In genomic region chr18:48409591-48410094, GRCh38 we compare ENCODE assay signal across 8 cellular contexts. TPM values are rescaled to one million over a fixed set of nuclear protein-coding genes. Genes with fewer than 3 reads are reported as not detected.
DNase-seq lines count a peak whose midpoint lies in the region; ATAC-seq and TF ChIP-seq lines count a peak whose summit lies in the region.

No MANE protein-coding gene starts in this region.

- no peak overlapping the region for H4K5ac ChIP-seq in mesendoderm (ENCODE audit: low read length)

- ATAC-seq in RWPE2 (ENCODE audit: low read depth) (peak; percentile 6), HG03196 (IDR thresholded peaks at IDR 0.05; ENCODE audit: unreplicated experiment) (no peak)

- H3K27ac ChIP-seq in RWPE2 (ENCODE audit: poor library complexity, severe bottlenecking) (no peak overlapping the region), duodenal mucosa (ENCODE audit: low read depth, low read length) (no peak overlapping the region), mesendoderm (ENCODE audit: low read depth, low read length) (no peak overlapping the region), thymus (ENCODE audit: low read depth) (no peak overlapping the region)

- H2BK5ac ChIP-seq in mesendoderm (ENCODE audit: low read length), result no peak overlapping the region

- no peak overlapping the region for H2AK5ac ChIP-seq in mesendoderm (ENCODE audit: low read length)

- no peaks in the 10 kb centered on the region for H3K79me1 ChIP-seq in mesendoderm (ENCODE audit: low read length)

- H3K18ac ChIP-seq in mesendoderm (ENCODE audit: low read length), result no peak overlapping the region

- no peak overlapping the region for H3K23ac ChIP-seq in mesendoderm (ENCODE audit: low read length)

- H3K9me3 ChIP-seq in RWPE2 (ENCODE audit: severe bottlenecking) (no peaks in the 10 kb centered on the region), duodenal mucosa (ENCODE audit: control insufficient read depth in 1 of 2, low read length in 2 of 2) (no peaks in the 10 kb centered on the region), thymus (ENCODE audit: control insufficient read depth) (no peaks in the 10 kb centered on the region)

- H3K4ac ChIP-seq in mesendoderm (ENCODE audit: low read depth, low read length), result no peak overlapping the region

- no peak overlapping the region for H2BK15ac ChIP-seq in mesendoderm (replicated peaks; ENCODE audit: low read depth)

- no peak overlapping the region for H4K8ac ChIP-seq in mesendoderm (ENCODE audit: low read depth, low read length)

- H3K56ac ChIP-seq in mesendoderm (ENCODE audit: low read length), result peak overlapping the region; percentile 56

- WGBS in mesendoderm (ENCODE audit: extremely low coverage, insufficient coverage, low lambda C conversion rate), result no CpG with 5 or more reads among the region's 55 CpGs
- under 1% methylated on average over 55 of the region's 55 CpGs for WGBS in thymus

- H3K4me3 ChIP-seq in RWPE2 (ENCODE audit: severe bottlenecking) (peak overlapping the region; percentile 39), duodenal mucosa (ENCODE audit: low read depth in 1 of 2, low read length in 2 of 2) (peak overlapping the region; percentile 65 to 77), mesendoderm (ENCODE audit: low read length) (peak overlapping the region; percentile 49), thymus (ENCODE audit: low read length) (peak overlapping the region; percentile 52)

- peaks cover 36% of the 10 kb centered on the region for H3K27me3 ChIP-seq in RWPE2 (ENCODE audit: insufficient read depth, poor library complexity, severe bottlenecking)
- peaks cover 40 to 64% of the 10 kb centered on the region in 2 donors for H3K27me3 ChIP-seq in duodenal mucosa (ENCODE audit: control insufficient read depth in 1 of 2, insufficient read depth in 2 of 2, low read length in 2 of 2)
- H3K27me3 ChIP-seq in mesendoderm (ENCODE audit: insufficient read depth, low read length, poor library complexity), result peaks cover 29% of the 10 kb centered on the region
- H3K27me3 ChIP-seq in thymus (ENCODE audit: control insufficient read depth, insufficient read depth), result peaks cover 65% of the 10 kb centered on the region

- DNase-seq in D341Med (ENCODE audit: low spot score), result peak; percentile 73
- peak; percentile 14 for DNase-seq in HEK293T (ENCODE audit: extremely low spot score)
- no peak for DNase-seq in RWPE2 (ENCODE audit: low spot score)
- peak; percentile 47 for DNase-seq in mesendoderm
- DNase-seq in SW 1271 (lab: John Stamatoyannopoulos, UW), result no peak

- CTCF ChIA-PET in HEK293T (lab: Yijun Ruan, JAX), result no interaction called here

- H3K4me2 ChIP-seq in mesendoderm (ENCODE audit: low read length), result peak overlapping the region; percentile 95

- H3K9ac ChIP-seq in duodenal mucosa (ENCODE audit: low read depth in 1 of 2, low read length in 2 of 2), result peak overlapping the region in 1 of 2 donors; percentile 32
- H3K9ac ChIP-seq in mesendoderm (ENCODE audit: low read length), result peak overlapping the region; percentile 50

- TF ChIP-seq CTCF in RWPE2 (IDR thresholded peaks at IDR 0.05; ENCODE audit: poor library complexity, severe bottlenecking), result no peak

- H3K79me2 ChIP-seq in mesendoderm (ENCODE audit: control insufficient read depth, insufficient read depth, low read length), result no peaks in the 10 kb centered on the region

- no peak overlapping the region for H2BK120ac ChIP-seq in mesendoderm (ENCODE audit: low read depth, low read length)

- POLR2A ChIA-PET in HEK293T (lab: Yijun Ruan, JAX), result no interaction called here

- H3K4me1 ChIP-seq in RWPE2 (ENCODE audit: insufficient read depth, poor library complexity, severe bottlenecking), result peaks cover 7% of the 10 kb centered on the region
- peaks cover 9 to 12% of the 10 kb centered on the region in 2 donors for H3K4me1 ChIP-seq in duodenal mucosa (ENCODE audit: control insufficient read depth in 1 of 2, insufficient read depth in 2 of 2, low read length in 2 of 2)
- H3K4me1 ChIP-seq in mesendoderm (ENCODE audit: control insufficient read depth, low read depth, low read length), result peaks cover 3% of the 10 kb centered on the region
- peaks cover 5% of the 10 kb centered on the region for H3K4me1 ChIP-seq in thymus (ENCODE audit: control insufficient read depth, insufficient read depth, low read length)

- H3K36me3 ChIP-seq in RWPE2 (ENCODE audit: low read depth) (no peaks in the 10 kb centered on the region), duodenal mucosa (ENCODE audit: control insufficient read depth in 1 of 2, insufficient read depth in 2 of 2, low read length in 2 of 2) (no peaks in the 10 kb centered on the region), mesendoderm (ENCODE audit: control insufficient read depth, insufficient read depth, low read length) (no peaks in the 10 kb centered on the region), thymus (ENCODE audit: control insufficient read depth, insufficient read depth) (no peaks in the 10 kb centered on the region)

TF ChIP-seq in HEK293T, 16 proteins besides CTCF, POLR2A, EP300 and RAD21:
- TF ChIP-seq ARNT (IDR thresholded peaks at IDR 0.05) (no peak), CTBP1 (IDR thresholded peaks at IDR 0.05; ENCODE audit: borderline replicate concordance) (no peak), FOXM1 (IDR thresholded peaks at IDR 0.05; ENCODE audit: borderline replicate concordance) (no peak), FOXA1 (IDR thresholded peaks at IDR 0.05) (no peak)

RNA-seq across cellular contexts. Expression of gene ZBTB7C, which starts 0.5 kb away (rescaled TPM):
- 0.22 TPM for polyA plus RNA-seq in mesendoderm (2013, experiment 1 of 2)
- 0.14 TPM for polyA plus RNA-seq in mesendoderm (2013, experiment 2 of 2)
- polyA plus RNA-seq in thymus, result 0.73 TPM

Comparison
In these comparisons a context has a peak if more than half of its experiments do, and no peak if none do; other contexts are left out.
1. DNase-seq: peak in D341Med (single experiment), HEK293T (single experiment) and mesendoderm (single experiment); none in RWPE2 (single experiment) and SW 1271 (0 of 2).
2. Peak in every context shown above with its lines, with median percentiles within 50 percentile points of each other: H3K4me3 ChIP-seq.